8 cellular contexts compared by ENCODE assay signal in the genomic region with DNA sequence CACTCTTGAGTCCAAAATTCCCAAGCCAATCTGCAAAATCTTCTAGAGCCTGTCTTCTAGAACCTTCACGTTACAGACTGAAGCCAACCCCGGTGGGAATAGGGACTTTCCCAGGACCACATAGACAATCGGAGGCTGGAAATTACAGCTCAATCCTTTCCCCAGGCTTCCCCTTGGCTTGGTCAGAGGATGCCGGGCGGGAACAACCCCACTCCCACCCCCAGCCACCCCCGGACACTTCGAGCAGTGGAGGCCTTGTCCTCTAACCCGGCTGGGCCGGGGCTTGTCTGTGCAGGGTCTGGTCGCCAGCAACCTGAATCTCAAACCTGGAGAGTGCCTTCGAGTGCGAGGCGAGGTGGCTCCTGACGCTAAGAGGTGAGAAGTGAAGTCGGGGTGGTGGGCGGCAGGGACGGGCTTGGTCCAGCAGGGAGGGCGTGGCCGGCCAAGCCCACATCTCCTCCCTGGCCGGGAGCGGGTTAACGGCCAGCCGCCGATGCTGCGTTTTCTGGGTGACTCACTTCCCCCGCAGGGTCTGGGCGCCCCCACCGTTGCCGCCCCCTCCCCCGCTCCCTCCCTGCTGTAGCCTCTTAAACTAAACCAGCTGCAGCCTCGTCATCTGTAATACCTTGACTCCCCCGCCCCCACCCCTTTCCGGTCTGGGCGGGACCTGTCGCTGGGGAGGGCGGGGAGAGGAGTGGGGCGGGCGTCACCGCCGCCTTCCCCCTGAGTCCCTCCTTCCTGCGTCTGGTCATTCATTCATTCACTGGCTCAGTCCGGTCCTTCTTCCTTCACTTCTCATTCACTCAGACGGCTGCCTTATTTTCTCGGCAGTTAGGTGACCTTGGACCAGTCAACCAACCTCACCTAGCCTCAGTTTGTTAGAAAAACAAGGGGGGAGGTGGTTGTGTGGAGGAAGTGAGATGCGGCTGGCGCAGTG. TPM values are rescaled to one million over a fixed set of nuclear protein-coding genes. Genes with fewer than 3 reads are reported as not detected.
DNase-seq lines count a peak whose midpoint lies in the region; ATAC-seq and TF ChIP-seq lines count a peak whose summit lies in the region.

No MANE protein-coding gene starts in this region.

- DNase-seq in NCI-H748 treated with DMSO at 0.1 percent for 48 hours (lab: John Stamatoyannopoulos, UW) (peak; percentile 52), dorsolateral prefrontal cortex (peak in 8 of 10 donors; percentile 28 to 83 (median 64)), medulla oblongata (ENCODE audit: extremely low spot score) (peak; percentile 73), NCI-H1105 treated with DMSO at 0.1 percent for 48 hours (lab: John Stamatoyannopoulos, UW) (no peak)
- DNase-seq in activated CD4-positive, alpha-beta T cell treated with anti-CD3 and anti-CD28 coated beads, Interleukin-2, amount 50 U/mL, for 48 hours = peak; percentile 93 to 95
- DNase-seq in stimulated activated CD4-positive, alpha-beta T cell treated with anti-CD3 and anti-CD28 coated beads, TNF-alpha, amount 100 ng/mL, for 4 hours (ENCODE audit: low read depth in 3 of 3) = peak; percentile 83 to 92 (median 91)

- H3K27ac ChIP-seq in dorsolateral prefrontal cortex = peak overlapping the region; percentile 48 to 97 (median 90)

- ATAC-seq in GM18502 (IDR thresholded peaks at IDR 0.05; ENCODE audit: poor library complexity, unreplicated experiment) = peak; percentile 47
- peak; percentile 43 for ATAC-seq in HG03039 (IDR thresholded peaks at IDR 0.05; ENCODE audit: unreplicated experiment)

- no peak for TF ChIP-seq CTCF in dorsolateral prefrontal cortex (IDR thresholded peaks at IDR 0.05 in 54 of 56, conservative IDR thresholded peaks at IDR 0.05 in 2 of 56; ENCODE audit: low read depth in 1 of 56, partially characterized antibody in 56 of 56)

- no peaks in the 10 kb centered on the region for H3K27me3 ChIP-seq in dorsolateral prefrontal cortex

- intact Hi-C loops in dorsolateral prefrontal cortex (cut with DNase I) = no loop called here

- peak overlapping the region; percentile 23 to 74 (median 57) for H3K4me3 ChIP-seq in dorsolateral prefrontal cortex

RNA-seq across cellular contexts. Expression of gene LGALS1, which starts 1.5 kb away (rescaled TPM):
- 100 to 1,000 TPM; 153 to 409 (median 258) TPM for total RNA-seq in dorsolateral prefrontal cortex

RNA-seq across cellular contexts. Expression of gene NOL12, which starts 9.2 kb away (rescaled TPM):
- 10 to 100 TPM; 14.9 to 41.9 (median 27.5) TPM for total RNA-seq in dorsolateral prefrontal cortex

RNA-seq across cellular contexts. Expression of gene PDXP, which starts 18.4 kb away (rescaled TPM):
- total RNA-seq in dorsolateral prefrontal cortex = 100 to 1,000 TPM in 119 of 120 experiments, 10 to 100 TPM in 1; 62.4 to 280 (median 189) TPM

RNA-seq across cellular contexts. Expression of gene TRIOBP, which starts 19.9 kb away (rescaled TPM):
- 10 to 100 TPM in 114 of 120 experiments, 1 to 10 TPM in 6; 7.5 to 29.3 (median 14.5) TPM for total RNA-seq in dorsolateral prefrontal cortex

RNA-seq across cellular contexts. Expression of gene SH3BP1, which starts 37.5 kb away (rescaled TPM):
- 10 to 100 TPM in 80 of 120 experiments, 1 to 10 TPM in 40; 5.9 to 31.1 (median 11.7) TPM for total RNA-seq in dorsolateral prefrontal cortex
